Comparison of ENCODE assay signal across 1 cellular context in the genomic region with DNA sequence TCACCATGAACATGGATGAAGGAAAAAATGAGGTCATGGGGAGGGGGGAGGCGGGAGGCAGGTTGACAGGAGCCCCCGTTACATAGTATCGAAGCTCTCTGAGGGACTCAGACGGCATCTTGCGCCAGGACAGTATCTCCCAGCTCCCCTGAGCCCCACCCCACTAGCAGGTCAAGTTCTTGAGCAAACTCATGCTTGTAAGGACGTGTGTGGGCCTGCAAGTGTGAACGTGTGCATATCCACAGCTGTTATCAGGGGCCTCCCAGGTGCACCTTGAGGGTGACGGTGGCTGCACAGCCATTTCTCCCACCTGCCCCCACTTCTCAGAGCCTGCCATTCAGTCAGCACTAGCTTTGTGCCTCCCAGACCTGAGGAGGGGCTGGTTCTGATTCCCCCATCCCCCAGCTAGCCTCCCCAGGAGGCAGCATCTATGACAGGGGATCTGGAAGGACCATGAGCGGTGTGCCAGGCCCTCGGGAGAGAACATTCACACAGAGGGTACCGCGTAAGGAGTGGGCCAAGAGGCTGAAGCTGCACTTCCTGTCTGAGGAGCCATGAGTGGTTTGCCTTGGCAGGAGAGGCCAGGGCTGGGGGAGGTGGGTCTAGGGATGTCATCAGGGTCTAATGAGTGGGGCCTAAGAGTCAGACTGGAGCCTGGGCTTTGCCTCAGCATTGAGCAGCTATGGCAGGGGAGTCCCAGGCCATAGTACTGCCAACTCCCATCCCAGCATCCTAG.
TF ChIP-seq lines count a peak whose summit lies in the region.

No MANE protein-coding gene starts in this region.

TF ChIP-seq in K562, 482 proteins besides CTCF, POLR2A, EP300 and RAD21:
- TF ChIP-seq CBFA2T3 (IDR thresholded peaks at IDR 0.05) (peak; percentile 62), TCF3 (CRISPR knock-in tag; IDR thresholded peaks at IDR 0.05) (peak; percentile 73), TAL1 (IDR thresholded peaks at IDR 0.05) (peak; percentile 30; the same call in 1 of the 2 replicates), EZH2 (IDR thresholded peaks at IDR 0.05; ENCODE audit: borderline replicate concordance, low read depth, low read length) (no peak), POLR2B (IDR thresholded peaks at IDR 0.05; ENCODE audit: low read depth, partially characterized antibody) (no peak), CXXC5 (CRISPR knock-in tag; IDR thresholded peaks at IDR 0.05) (0 out of 2 replicates have a peak, but pooled peaks have one; percentile 14), RBBP5 (IDR thresholded peaks at IDR 0.05; ENCODE audit: borderline replicate concordance, insufficient read depth, low read length, poor library complexity, severe bottlenecking) (peak; percentile 0), DMBX1 (CRISPR knock-in tag; IDR thresholded peaks at IDR 0.05; ENCODE audit: borderline replicate concordance) (peak; percentile 32; the same call in 1 of the 2 replicates), CREB1 (IDR thresholded peaks at IDR 0.05) (no peak), CREB1 (CRISPR knock-in tag; IDR thresholded peaks at IDR 0.05) (0 out of 2 replicates have a peak, but pooled peaks have one; percentile 15), SMAD2 (IDR thresholded peaks at IDR 0.05; ENCODE audit: low read depth, low read length) (no peak)
- TF ChIP-seq, protein P1, sequence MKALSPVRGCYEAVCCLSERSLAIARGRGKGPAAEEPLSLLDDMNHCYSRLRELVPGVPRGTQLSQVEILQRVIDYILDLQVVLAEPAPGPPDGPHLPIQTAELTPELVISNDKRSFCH (CRISPR knock-in tag; IDR thresholded peaks at IDR 0.05) = no peak
- TF ChIP-seq, protein P1 (tag; IDR thresholded peaks at IDR 0.05) = 0 out of 2 replicates have a peak, but pooled peaks have one; percentile 14
